ENCODE assay signal across 1 cellular context in the genomic region with DNA sequence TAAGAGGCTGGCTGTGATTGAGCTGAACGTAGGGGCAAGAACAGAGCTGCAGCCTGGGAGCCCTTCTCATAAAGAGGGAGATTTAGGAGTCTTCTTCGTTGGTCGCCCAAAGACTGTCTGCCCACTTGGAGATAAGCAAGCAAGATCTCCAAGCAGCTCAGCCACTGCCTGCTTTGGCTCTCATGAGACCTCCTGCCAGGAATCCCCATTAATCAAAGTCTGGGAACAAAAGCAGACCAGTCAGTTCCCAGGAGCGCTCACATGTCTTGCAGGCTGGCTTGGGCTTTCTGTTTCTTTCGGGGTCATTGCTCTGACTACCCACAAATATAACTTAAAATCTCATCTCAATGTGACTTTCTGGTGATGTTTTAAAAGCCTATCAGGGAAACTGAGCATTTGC.
TF ChIP-seq lines count a peak whose summit lies in the region.

No MANE protein-coding gene starts in this region.

TF ChIP-seq in K562, 482 proteins besides CTCF, POLR2A, EP300 and RAD21:
- TF ChIP-seq NR2C1 (IDR thresholded peaks at IDR 0.05) (no peak), NR2C1 (tag; IDR thresholded peaks at IDR 0.05) (no peak), MEIS2 (IDR thresholded peaks at IDR 0.05; ENCODE audit: partially characterized antibody) (peak; percentile 42)
- TF ChIP-seq, protein P1, sequence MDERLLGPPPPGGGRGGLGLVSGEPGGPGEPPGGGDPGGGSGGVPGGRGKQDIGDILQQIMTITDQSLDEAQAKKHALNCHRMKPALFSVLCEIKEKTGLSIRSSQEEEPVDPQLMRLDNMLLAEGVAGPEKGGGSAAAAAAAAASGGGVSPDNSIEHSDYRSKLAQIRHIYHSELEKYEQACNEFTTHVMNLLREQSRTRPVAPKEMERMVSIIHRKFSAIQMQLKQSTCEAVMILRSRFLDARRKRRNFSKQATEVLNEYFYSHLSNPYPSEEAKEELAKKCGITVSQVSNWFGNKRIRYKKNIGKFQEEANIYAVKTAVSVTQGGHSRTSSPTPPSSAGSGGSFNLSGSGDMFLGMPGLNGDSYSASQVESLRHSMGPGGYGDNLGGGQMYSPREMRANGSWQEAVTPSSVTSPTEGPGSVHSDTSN (CRISPR knock-in tag; IDR thresholded peaks at IDR 0.05; ENCODE audit: low read depth), result no peak
- TF ChIP-seq, protein P1 (tag; conservative IDR thresholded peaks at IDR 0.05; ENCODE audit: low read depth), result peak; percentile 73
